In the genomic region with DNA sequence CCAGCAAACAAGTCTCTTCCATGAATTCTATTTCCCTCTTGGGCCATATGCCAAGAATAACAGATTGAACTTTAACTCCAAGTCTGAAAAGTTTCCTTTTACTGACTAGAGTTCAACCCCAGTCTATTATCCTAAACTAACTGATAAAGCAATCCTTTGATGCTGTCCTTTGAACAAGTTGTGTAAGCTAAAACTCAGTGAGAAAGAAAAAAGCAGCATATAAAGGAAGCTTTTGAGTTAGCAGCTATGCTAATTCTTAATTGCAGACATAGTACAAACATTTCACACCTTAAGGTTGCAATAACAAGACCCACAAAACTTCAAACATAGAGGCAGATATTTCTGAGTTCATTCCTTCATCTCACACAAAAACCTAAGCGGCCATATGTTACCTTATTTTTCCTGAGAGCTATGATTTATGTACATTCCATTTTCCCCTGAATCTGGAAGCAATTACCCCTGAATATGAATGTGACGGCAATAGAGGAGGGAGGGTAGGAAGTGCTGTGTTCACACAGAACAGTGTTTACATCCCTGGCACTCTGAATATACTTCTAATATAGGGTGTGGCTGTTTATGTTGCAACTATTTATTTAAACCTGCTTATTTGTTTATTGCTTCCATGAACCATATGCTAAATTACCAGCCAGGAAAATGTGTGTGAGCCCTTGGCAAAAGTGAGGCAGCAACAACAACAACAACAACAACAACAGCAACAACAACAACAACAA, we compare ENCODE assay signal across 16 cellular contexts.
A peak's percentile ranks its signal among the peaks of the same experiment; 100 is the strongest.
DNase-seq lines count a peak whose midpoint lies in the region; ATAC-seq, FAIRE-seq and TF ChIP-seq lines count a peak whose summit lies in the region.
"Had no signal": no experiment of that assay in that cellular context is flagged by ENCODE, and none has a peak within 500 bp of the region (broad histone marks: within the 10 kb centered on the region; RNA-seq: fewer than 3 reads in every experiment).

No MANE protein-coding gene starts in this region.

- no peaks in the 10 kb centered on the region for H3K9me3 Mint-ChIP-seq in stimulated activated naive B cell treated with anti-CD40 and anti-IgM and Interleukin-4, amounts not matched to agents 10 μg/mL and 1 μg/mL and 100 μg/mL, for 72 hours
- H3K9me3 Mint-ChIP-seq: CD8-positive, alpha-beta memory T cell had no signal

- H3K36me3 ChIP-seq in pancreas: no peaks in the 10 kb centered on the region
- H3K36me3 ChIP-seq: cardiac muscle cell, stomach had no signal

- no peak overlapping the region for H3K4me3 ChIP-seq in fibroblast of mammary gland (ENCODE audit: control insufficient read depth, low read depth, low read length)
- H3K4me3 ChIP-seq in pancreas: no peak overlapping the region
- H3K4me3 ChIP-seq: cardiac muscle cell, skin epidermis, stomach had no signal

- TF ChIP-seq CTCF in fibroblast of mammary gland (conservative IDR thresholded peaks at IDR 0.05; ENCODE audit: control insufficient read depth, insufficient read depth, low read depth, low read length) (no peak), pancreas (IDR thresholded peaks at IDR 0.05) (no peak)

- H3K27me3 ChIP-seq in pancreas: no peaks in the 10 kb centered on the region
- H3K27me3 ChIP-seq: cardiac muscle cell, stomach had no signal

- no peaks in the 10 kb centered on the region for H3K36me3 Mint-ChIP-seq in stimulated activated naive B cell treated with anti-CD40 and anti-IgM and Interleukin-4, amounts not matched to agents 10 μg/mL and 1 μg/mL and 100 μg/mL, for 72 hours

- peaks cover 21 to 36% of the 10 kb centered on the region in 2 donors for H3K27me3 Mint-ChIP-seq in stimulated activated naive B cell treated with anti-CD40 and anti-IgM and Interleukin-4, amounts not matched to agents 10 μg/mL and 1 μg/mL and 100 μg/mL, for 72 hours

- intact Hi-C loops in pancreas (cut with DNase I): no loop called here

- no peak for TF ChIP-seq POLR2A in GM12892 (IDR thresholded peaks at IDR 0.05; ENCODE audit: low read depth, low read length)
- TF ChIP-seq POLR2A in erythroblast (IDR thresholded peaks at IDR 0.05; ENCODE audit: low read length): no peak

- H3K4me3 Mint-ChIP-seq in stimulated activated naive B cell treated with anti-CD40 and anti-IgM and Interleukin-4, amounts not matched to agents 10 μg/mL and 1 μg/mL and 100 μg/mL, for 72 hours: no peak overlapping the region
- H3K4me3 Mint-ChIP-seq: CD8-positive, alpha-beta memory T cell had no signal

- no peaks in the 10 kb centered on the region for H3K9me3 ChIP-seq in pancreas
- H3K9me3 ChIP-seq: stomach had no signal

- H3K27ac Mint-ChIP-seq in stimulated activated naive B cell treated with anti-CD40 and anti-IgM and Interleukin-4, amounts not matched to agents 10 μg/mL and 1 μg/mL and 100 μg/mL, for 72 hours: no peak overlapping the region
- H3K27ac Mint-ChIP-seq: CD8-positive, alpha-beta memory T cell had no signal

- 40 to 52% methylated on average over 2 of the region's 2 CpGs for WGBS in pancreas, 2 donors

- DNase-seq in H4 (ENCODE audit: low spot score) (peak; percentile 15), fibroblast of mammary gland (ENCODE audit: low read depth) (peak; percentile 85), pancreas (no peak), T1000 (lab: John Stamatoyannopoulos, UW) (no peak), GM12892 (ENCODE audit: insufficient read length) (no peak), erythroblast (lab: John Stamatoyannopoulos, UW) (no peak)
- no peak for DNase-seq in stimulated activated naive B cell treated with anti-CD40 and anti-IgM and Interleukin-4, amounts not matched to agents 10 μg/mL and 1 μg/mL and 100 μg/mL, for 72 hours
- DNase-seq: activated gamma-delta T cell treated with Interleukin-2 at 50 U/mL for 16 hours; CD8-positive, alpha-beta memory T cell; hippocampal formation; stomach had no signal

- FAIRE-seq in pancreas (lab: Jason Lieb, UNC): no peak
- no peak for FAIRE-seq in GM12892 (lab: Jason Lieb, UNC)
- FAIRE-seq: H1 had no signal

- ATAC-seq in pancreas: peak in 3 of 4 donors; percentile 70 to 78 (median 74)
- ATAC-seq in stimulated activated naive B cell treated with anti-CD40 and anti-IgM and Interleukin-4, amounts not matched to agents 10 μg/mL and 1 μg/mL and 100 μg/mL, for 72 hours (replicated peaks): no peak

- H3K4me1 ChIP-seq in pancreas: peaks cover 0 to 4% (median 0%) of the 10 kb centered on the region in 3 donors

- no peaks in the 10 kb centered on the region for H3K4me1 Mint-ChIP-seq in stimulated activated naive B cell treated with anti-CD40 and anti-IgM and Interleukin-4, amounts not matched to agents 10 μg/mL and 1 μg/mL and 100 μg/mL, for 72 hours
- H3K4me1 Mint-ChIP-seq: CD8-positive, alpha-beta memory T cell had no signal

- no peak overlapping the region for H3K27ac ChIP-seq in pancreas
- H3K27ac ChIP-seq: cardiac muscle cell, skin epidermis, VCaP had no signal

TF ChIP-seq in PFSK-1, 5 proteins besides CTCF, POLR2A, EP300 and RAD21:
- TF ChIP-seq FOXP2 (optimal IDR thresholded peaks at IDR 0.05; ENCODE audit: borderline replicate concordance, extremely low read depth, extremely low read length, insufficient read depth): peak; percentile 94
- TF ChIP-seq SIN3A (IDR thresholded peaks at IDR 0.05; ENCODE audit: borderline replicate concordance, insufficient read depth, low read length): no peak

Comparison
In these comparisons a context has a peak if more than half of its experiments do, and no peak if none do; other contexts are left out.
1. DNase-seq: peak in H4 (single experiment) and fibroblast of mammary gland (single experiment); none in pancreas (0 of 6), T1000 (single experiment), stimulated activated naive B cell treated with anti-CD40 and anti-IgM and Interleukin-4, amounts not matched to agents 10 μg/mL and 1 μg/mL and 100 μg/mL, for 72 hours (single experiment), GM12892 (single experiment) and erythroblast (0 of 2).
2. ATAC-seq: peak in pancreas (3 of 4); none in stimulated activated naive B cell treated with anti-CD40 and anti-IgM and Interleukin-4, amounts not matched to agents 10 μg/mL and 1 μg/mL and 100 μg/mL, for 72 hours (0 of 2).